In the genomic region with DNA sequence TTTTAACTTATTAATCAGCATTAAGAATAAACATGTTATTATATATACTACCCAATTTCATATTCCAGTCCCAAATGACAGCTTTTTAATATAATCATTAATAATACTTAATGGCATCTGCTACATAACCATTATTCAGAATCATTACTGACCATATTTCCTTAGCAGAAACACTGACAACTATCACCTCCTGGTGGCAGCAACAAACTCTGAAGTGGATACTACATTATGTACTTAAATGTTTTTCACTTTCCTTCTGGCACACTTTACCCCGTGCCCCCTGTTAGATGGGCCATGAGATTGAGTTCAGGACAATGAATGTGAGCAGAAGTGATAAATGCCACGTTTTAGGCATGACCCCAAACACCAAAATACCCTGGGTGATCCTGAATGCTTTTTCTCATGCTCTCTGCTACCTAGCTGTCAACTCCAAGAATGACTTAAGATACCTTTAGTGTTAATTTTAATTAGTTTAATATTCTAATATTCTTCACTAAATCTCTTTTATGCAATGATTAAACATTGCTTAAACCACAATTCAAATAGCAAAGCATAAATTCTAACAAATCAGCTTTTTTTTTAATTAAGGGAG, we compare ENCODE assay signal across 8 cellular contexts.
A peak's percentile ranks its signal among the peaks of the same experiment; 100 is the strongest.
DNase-seq lines count a peak whose midpoint lies in the region; TF ChIP-seq lines count a peak whose summit lies in the region.

No MANE protein-coding gene starts in this region.

- H3K27me3 Mint-ChIP-seq in HFFc6 (ENCODE audit: insufficient read depth), result no peaks in the 10 kb centered on the region
- no peaks in the 10 kb centered on the region for H3K27me3 Mint-ChIP-seq in activated T-helper 2 cell treated with anti-CD3 and anti-CD28 coated beads, Interferon-gamma antibody, Interleukin-2, Interleukin-4, amounts not matched to agents 10 μg/mL and 5 μg/mL and 100 μg/mL, durations not matched to agents 14 hours and 24 hours and 36 hours (ENCODE audit: low read depth)

- no peak overlapping the region for H3K27ac Mint-ChIP-seq in HFFc6
- no peak overlapping the region for H3K27ac Mint-ChIP-seq in activated T-helper 2 cell treated with anti-CD3 and anti-CD28 coated beads, Interferon-gamma antibody, Interleukin-2, Interleukin-4, amounts not matched to agents 10 μg/mL and 5 μg/mL and 100 μg/mL, durations not matched to agents 14 hours and 24 hours and 36 hours

- TF ChIP-seq CTCF in HFFc6 (IDR thresholded peaks at IDR 0.05), result peak; percentile 74

- no peaks in the 10 kb centered on the region for H3K9me3 Mint-ChIP-seq in HFFc6
- H3K9me3 Mint-ChIP-seq in activated T-helper 2 cell treated with anti-CD3 and anti-CD28 coated beads, Interferon-gamma antibody, Interleukin-2, Interleukin-4, amounts not matched to agents 10 μg/mL and 5 μg/mL and 100 μg/mL, durations not matched to agents 14 hours and 24 hours and 36 hours, result peaks cover 22% of the 10 kb centered on the region

- DNase-seq in NCI-H2171 treated with DMSO at 0.1 percent for 48 hours (lab: John Stamatoyannopoulos, UW) (peak; percentile 26), NCI-H2171 (lab: John Stamatoyannopoulos, UW) (no peak), HFFc6 (peak; percentile 43), NCI-H526 treated with DMSO at 0.1 percent for 48 hours (lab: John Stamatoyannopoulos, UW) (peak; percentile 19), fibroblast of gingiva (ENCODE audit: low read depth) (peak; percentile 32), head of caudate nucleus (no peak), NCI-H345 (lab: John Stamatoyannopoulos, UW) (no peak)
- no peak for DNase-seq in activated T-helper 2 cell treated with anti-CD3 and anti-CD28 coated beads, Interferon-gamma antibody, Interleukin-2, Interleukin-4, amounts not matched to agents 10 μg/mL and 5 μg/mL and 100 μg/mL, durations not matched to agents 14 hours and 24 hours and 36 hours (ENCODE audit: low spot score)

- peaks cover 5% of the 10 kb centered on the region for H3K36me3 Mint-ChIP-seq in HFFc6 (ENCODE audit: low read depth)
- peaks cover 48% of the 10 kb centered on the region for H3K36me3 Mint-ChIP-seq in activated T-helper 2 cell treated with anti-CD3 and anti-CD28 coated beads, Interferon-gamma antibody, Interleukin-2, Interleukin-4, amounts not matched to agents 10 μg/mL and 5 μg/mL and 100 μg/mL, durations not matched to agents 14 hours and 24 hours and 36 hours (ENCODE audit: low read depth)

- no peak overlapping the region for H3K4me3 Mint-ChIP-seq in HFFc6
- no peak overlapping the region for H3K4me3 Mint-ChIP-seq in activated T-helper 2 cell treated with anti-CD3 and anti-CD28 coated beads, Interferon-gamma antibody, Interleukin-2, Interleukin-4, amounts not matched to agents 10 μg/mL and 5 μg/mL and 100 μg/mL, durations not matched to agents 14 hours and 24 hours and 36 hours (ENCODE audit: low read depth)

- intact Hi-C loops in activated T-helper 2 cell treated with anti-CD3 and anti-CD28 coated beads, Interferon-gamma antibody, Interleukin-2, Interleukin-4, amounts not matched to agents 10 μg/mL and 5 μg/mL and 100 μg/mL, durations not matched to agents 14 hours and 24 hours and 36 hours (cut with micrococcal nuclease), result no loop called here
- intact Hi-C loops in head of caudate nucleus (cut with DNase I), result no loop called here

- no peaks in the 10 kb centered on the region for H3K4me1 Mint-ChIP-seq in HFFc6 (ENCODE audit: low read depth)
- no peaks in the 10 kb centered on the region for H3K4me1 Mint-ChIP-seq in activated T-helper 2 cell treated with anti-CD3 and anti-CD28 coated beads, Interferon-gamma antibody, Interleukin-2, Interleukin-4, amounts not matched to agents 10 μg/mL and 5 μg/mL and 100 μg/mL, durations not matched to agents 14 hours and 24 hours and 36 hours (ENCODE audit: low read depth)

Comparison
In these comparisons a context has a peak if more than half of its experiments do, and no peak if none do; other contexts are left out.
1. DNase-seq: peak in NCI-H2171 treated with DMSO at 0.1 percent for 48 hours (single experiment), HFFc6 (single experiment), NCI-H526 treated with DMSO at 0.1 percent for 48 hours (single experiment) and fibroblast of gingiva (single experiment); none in NCI-H2171 (single experiment), activated T-helper 2 cell treated with anti-CD3 and anti-CD28 coated beads, Interferon-gamma antibody, Interleukin-2, Interleukin-4, amounts not matched to agents 10 μg/mL and 5 μg/mL and 100 μg/mL, durations not matched to agents 14 hours and 24 hours and 36 hours (single experiment), head of caudate nucleus (0 of 42) and NCI-H345 (single experiment).